ENCODE assay signal across 1 cellular context in the genomic region with DNA sequence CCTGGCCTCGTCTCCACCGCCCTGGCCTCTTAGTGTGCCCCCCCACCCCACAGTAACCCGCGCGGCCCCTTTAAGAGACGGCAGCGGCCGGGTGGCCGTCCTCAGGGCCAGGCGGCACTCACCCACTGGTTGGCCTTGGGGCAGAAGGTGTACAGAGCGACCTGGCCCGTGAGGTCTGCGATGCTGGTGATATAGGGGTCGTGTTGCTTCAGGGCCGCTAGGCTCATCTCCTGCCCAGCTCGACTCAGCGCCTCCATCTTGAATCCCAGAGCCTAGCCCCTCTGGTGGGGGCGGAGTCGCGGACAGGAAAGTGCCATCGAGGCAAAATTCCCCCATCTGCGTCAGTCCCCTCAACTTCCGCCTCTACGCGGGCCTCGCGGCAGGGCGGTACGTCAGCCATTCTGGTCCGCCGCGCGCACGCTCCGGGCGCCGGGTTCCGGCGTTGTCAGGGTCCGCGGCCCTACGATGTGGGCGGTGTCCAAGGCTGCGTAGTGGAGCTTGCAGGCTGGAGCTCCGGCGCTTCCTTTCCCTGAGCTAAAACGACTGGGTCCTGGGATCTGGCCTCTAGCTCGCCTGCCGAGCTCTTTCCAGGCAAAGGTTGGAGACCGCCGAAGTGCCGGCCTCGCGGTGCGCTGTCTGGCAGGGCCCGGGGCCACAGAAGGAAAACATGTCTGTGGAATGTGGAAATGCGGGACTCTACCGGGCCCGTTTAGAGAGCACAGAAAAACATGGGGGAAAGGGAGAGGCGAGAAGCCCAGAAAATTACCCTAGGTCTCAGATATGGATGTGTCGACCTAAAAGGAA.
TF ChIP-seq lines count a peak whose summit lies in the region.

A gene (minus strand): TSS at position 283 of the 804 bp plus-strand sequence. CDS start 26 bp downstream, at position 257.

TF ChIP-seq in HepG2, 621 proteins besides CTCF, POLR2A, EP300 and RAD21 (continued from another document and continues in another):
- TF ChIP-seq, protein P1, sequence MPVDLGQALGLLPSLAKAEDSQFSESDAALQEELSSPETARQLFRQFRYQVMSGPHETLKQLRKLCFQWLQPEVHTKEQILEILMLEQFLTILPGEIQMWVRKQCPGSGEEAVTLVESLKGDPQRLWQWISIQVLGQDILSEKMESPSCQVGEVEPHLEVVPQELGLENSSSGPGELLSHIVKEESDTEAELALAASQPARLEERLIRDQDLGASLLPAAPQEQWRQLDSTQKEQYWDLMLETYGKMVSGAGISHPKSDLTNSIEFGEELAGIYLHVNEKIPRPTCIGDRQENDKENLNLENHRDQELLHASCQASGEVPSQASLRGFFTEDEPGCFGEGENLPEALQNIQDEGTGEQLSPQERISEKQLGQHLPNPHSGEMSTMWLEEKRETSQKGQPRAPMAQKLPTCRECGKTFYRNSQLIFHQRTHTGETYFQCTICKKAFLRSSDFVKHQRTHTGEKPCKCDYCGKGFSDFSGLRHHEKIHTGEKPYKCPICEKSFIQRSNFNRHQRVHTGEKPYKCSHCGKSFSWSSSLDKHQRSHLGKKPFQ (CRISPR knock-in tag; IDR thresholded peaks at IDR 0.05; ENCODE audit: insufficient replicate concordance): peak; percentile 94
- TF ChIP-seq, protein P2, sequence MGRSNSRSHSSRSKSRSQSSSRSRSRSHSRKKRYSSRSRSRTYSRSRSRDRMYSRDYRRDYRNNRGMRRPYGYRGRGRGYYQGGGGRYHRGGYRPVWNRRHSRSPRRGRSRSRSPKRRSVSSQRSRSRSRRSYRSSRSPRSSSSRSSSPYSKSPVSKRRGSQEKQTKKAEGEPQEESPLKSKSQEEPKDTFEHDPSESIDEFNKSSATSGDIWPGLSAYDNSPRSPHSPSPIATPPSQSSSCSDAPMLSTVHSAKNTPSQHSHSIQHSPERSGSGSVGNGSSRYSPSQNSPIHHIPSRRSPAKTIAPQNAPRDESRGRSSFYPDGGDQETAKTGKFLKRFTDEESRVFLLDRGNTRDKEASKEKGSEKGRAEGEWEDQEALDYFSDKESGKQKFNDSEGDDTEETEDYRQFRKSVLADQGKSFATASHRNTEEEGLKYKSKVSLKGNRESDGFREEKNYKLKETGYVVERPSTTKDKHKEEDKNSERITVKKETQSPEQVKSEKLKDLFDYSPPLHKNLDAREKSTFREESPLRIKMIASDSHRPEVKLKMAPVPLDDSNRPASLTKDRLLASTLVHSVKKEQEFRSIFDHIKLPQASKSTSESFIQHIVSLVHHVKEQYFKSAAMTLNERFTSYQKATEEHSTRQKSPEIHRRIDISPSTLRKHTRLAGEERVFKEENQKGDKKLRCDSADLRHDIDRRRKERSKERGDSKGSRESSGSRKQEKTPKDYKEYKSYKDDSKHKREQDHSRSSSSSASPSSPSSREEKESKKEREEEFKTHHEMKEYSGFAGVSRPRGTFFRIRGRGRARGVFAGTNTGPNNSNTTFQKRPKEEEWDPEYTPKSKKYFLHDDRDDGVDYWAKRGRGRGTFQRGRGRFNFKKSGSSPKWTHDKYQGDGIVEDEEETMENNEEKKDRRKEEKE (IDR thresholded peaks at IDR 0.05): no peak
- TF ChIP-seq CENPT (CRISPR knock-in tag; IDR thresholded peaks at IDR 0.05; ENCODE audit: low read depth) (peak; percentile 97), ZNF260 (CRISPR knock-in tag; IDR thresholded peaks at IDR 0.05; ENCODE audit: borderline replicate concordance, low read depth) (no peak), ZMYM3 (CRISPR knock-in tag; IDR thresholded peaks at IDR 0.05) (peak; percentile 96), MEIS1 (CRISPR knock-in tag; IDR thresholded peaks at IDR 0.05; ENCODE audit: borderline replicate concordance) (peak; percentile 97), MEF2D (CRISPR knock-in tag; IDR thresholded peaks at IDR 0.05) (peak; percentile 92; the same call in 1 of the 2 replicates), NPAS2 (CRISPR knock-in tag; IDR thresholded peaks at IDR 0.05; ENCODE audit: borderline replicate concordance) (no peak), ZNF20 (CRISPR knock-in tag; IDR thresholded peaks at IDR 0.05) (peak; percentile 91), GATAD1 (CRISPR knock-in tag; IDR thresholded peaks at IDR 0.05) (peak; percentile 98), NCOR1 (IDR thresholded peaks at IDR 0.05; ENCODE audit: borderline replicate concordance, low read length) (peak; percentile 29; the same call in 1 of the 2 replicates), SETDB1 (CRISPR knock-in tag; IDR thresholded peaks at IDR 0.05; ENCODE audit: borderline replicate concordance) (peak; percentile 90; the same call in 1 of the 2 replicates), CCAR2 (optimal IDR thresholded peaks at IDR 0.05; ENCODE audit: low read depth, low read length) (peak; percentile 97), ZFY (CRISPR knock-in tag; IDR thresholded peaks at IDR 0.05) (peak; percentile 97), NFKB2 (CRISPR knock-in tag; IDR thresholded peaks at IDR 0.05; ENCODE audit: borderline replicate concordance) (peak; percentile 95), PHF8 (CRISPR knock-in tag; IDR thresholded peaks at IDR 0.05) (peak; percentile 92), ZNF205 (CRISPR knock-in tag; IDR thresholded peaks at IDR 0.05) (peak; percentile 37; the same call in 1 of the 2 replicates), CEBPB (IDR thresholded peaks at IDR 0.05; ENCODE audit: borderline replicate concordance, low read depth, low read length) (no peak), SAP130 (CRISPR knock-in tag; IDR thresholded peaks at IDR 0.05; ENCODE audit: low read depth) (peak; percentile 95), ZNF430 (CRISPR knock-in tag; IDR thresholded peaks at IDR 0.05) (peak; percentile 77), ZBTB1 (CRISPR knock-in tag; IDR thresholded peaks at IDR 0.05; ENCODE audit: borderline replicate concordance) (0 out of 2 replicates have a peak, but pooled peaks have one; percentile 14), ZNF652 (CRISPR knock-in tag; IDR thresholded peaks at IDR 0.05; ENCODE audit: borderline replicate concordance, low read depth) (peak; percentile 64), FOXM1 (CRISPR knock-in tag; IDR thresholded peaks at IDR 0.05) (no peak), SMARCC2 (IDR thresholded peaks at IDR 0.05) (no peak), ZNF431 (CRISPR knock-in tag; IDR thresholded peaks at IDR 0.05; ENCODE audit: borderline replicate concordance, low read depth) (peak; percentile 95), RBFOX2 (IDR thresholded peaks at IDR 0.05; ENCODE audit: low read depth, low read length) (peak; percentile 92), ZNF263 (CRISPR knock-in tag; IDR thresholded peaks at IDR 0.05) (peak; percentile 63; the same call in 1 of the 2 replicates), ATAD3A (CRISPR knock-in tag; IDR thresholded peaks at IDR 0.05) (no peak)
- TF ChIP-seq, protein P3, sequence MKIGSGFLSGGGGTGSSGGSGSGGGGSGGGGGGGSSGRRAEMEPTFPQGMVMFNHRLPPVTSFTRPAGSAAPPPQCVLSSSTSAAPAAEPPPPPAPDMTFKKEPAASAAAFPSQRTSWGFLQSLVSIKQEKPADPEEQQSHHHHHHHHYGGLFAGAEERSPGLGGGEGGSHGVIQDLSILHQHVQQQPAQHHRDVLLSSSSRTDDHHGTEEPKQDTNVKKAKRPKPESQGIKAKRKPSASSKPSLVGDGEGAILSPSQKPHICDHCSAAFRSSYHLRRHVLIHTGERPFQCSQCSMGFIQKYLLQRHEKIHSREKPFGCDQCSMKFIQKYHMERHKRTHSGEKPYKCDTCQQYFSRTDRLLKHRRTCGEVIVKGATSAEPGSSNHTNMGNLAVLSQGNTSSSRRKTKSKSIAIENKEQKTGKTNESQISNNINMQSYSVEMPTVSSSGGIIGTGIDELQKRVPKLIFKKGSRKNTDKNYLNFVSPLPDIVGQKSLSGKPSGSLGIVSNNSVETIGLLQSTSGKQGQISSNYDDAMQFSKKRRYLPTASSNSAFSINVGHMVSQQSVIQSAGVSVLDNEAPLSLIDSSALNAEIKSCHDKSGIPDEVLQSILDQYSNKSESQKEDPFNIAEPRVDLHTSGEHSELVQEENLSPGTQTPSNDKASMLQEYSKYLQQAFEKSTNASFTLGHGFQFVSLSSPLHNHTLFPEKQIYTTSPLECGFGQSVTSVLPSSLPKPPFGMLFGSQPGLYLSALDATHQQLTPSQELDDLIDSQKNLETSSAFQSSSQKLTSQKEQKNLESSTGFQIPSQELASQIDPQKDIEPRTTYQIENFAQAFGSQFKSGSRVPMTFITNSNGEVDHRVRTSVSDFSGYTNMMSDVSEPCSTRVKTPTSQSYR (CRISPR knock-in tag; IDR thresholded peaks at IDR 0.05; ENCODE audit: borderline replicate concordance): peak; percentile 39; the same call in 1 of the 2 replicates
- TF ChIP-seq, protein P4, sequence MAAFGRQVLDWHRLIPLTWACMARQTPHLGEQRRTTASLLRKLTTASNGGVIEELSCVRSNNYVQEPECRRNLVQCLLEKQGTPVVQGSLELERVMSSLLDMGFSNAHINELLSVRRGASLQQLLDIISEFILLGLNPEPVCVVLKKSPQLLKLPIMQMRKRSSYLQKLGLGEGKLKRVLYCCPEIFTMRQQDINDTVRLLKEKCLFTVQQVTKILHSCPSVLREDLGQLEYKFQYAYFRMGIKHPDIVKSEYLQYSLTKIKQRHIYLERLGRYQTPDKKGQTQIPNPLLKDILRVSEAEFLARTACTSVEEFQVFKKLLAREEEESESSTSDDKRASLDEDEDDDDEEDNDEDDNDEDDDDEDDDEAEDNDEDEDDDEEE (CRISPR knock-in tag; IDR thresholded peaks at IDR 0.05): peak; percentile 98
- TF ChIP-seq, protein P5, sequence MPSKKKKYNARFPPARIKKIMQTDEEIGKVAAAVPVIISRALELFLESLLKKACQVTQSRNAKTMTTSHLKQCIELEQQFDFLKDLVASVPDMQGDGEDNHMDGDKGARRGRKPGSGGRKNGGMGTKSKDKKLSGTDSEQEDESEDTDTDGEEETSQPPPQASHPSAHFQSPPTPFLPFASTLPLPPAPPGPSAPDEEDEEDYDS (CRISPR knock-in tag; IDR thresholded peaks at IDR 0.05): peak; percentile 90
- TF ChIP-seq, protein P6, sequence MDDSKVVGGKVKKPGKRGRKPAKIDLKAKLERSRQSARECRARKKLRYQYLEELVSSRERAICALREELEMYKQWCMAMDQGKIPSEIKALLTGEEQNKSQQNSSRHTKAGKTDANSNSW (CRISPR knock-in tag; IDR thresholded peaks at IDR 0.05; ENCODE audit: borderline replicate concordance): peak; percentile 98; the same call in 1 of the 2 replicates
- TF ChIP-seq, protein P7, sequence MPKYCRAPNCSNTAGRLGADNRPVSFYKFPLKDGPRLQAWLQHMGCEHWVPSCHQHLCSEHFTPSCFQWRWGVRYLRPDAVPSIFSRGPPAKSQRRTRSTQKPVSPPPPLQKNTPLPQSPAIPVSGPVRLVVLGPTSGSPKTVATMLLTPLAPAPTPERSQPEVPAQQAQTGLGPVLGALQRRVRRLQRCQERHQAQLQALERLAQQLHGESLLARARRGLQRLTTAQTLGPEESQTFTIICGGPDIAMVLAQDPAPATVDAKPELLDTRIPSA (CRISPR knock-in tag; IDR thresholded peaks at IDR 0.05; ENCODE audit: borderline replicate concordance): peak; percentile 96; the same call in 1 of the 2 replicates
- TF ChIP-seq, protein P8, sequence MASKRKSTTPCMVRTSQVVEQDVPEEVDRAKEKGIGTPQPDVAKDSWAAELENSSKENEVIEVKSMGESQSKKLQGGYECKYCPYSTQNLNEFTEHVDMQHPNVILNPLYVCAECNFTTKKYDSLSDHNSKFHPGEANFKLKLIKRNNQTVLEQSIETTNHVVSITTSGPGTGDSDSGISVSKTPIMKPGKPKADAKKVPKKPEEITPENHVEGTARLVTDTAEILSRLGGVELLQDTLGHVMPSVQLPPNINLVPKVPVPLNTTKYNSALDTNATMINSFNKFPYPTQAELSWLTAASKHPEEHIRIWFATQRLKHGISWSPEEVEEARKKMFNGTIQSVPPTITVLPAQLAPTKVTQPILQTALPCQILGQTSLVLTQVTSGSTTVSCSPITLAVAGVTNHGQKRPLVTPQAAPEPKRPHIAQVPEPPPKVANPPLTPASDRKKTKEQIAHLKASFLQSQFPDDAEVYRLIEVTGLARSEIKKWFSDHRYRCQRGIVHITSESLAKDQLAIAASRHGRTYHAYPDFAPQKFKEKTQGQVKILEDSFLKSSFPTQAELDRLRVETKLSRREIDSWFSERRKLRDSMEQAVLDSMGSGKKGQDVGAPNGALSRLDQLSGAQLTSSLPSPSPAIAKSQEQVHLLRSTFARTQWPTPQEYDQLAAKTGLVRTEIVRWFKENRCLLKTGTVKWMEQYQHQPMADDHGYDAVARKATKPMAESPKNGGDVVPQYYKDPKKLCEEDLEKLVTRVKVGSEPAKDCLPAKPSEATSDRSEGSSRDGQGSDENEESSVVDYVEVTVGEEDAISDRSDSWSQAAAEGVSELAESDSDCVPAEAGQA (IDR thresholded peaks at IDR 0.05; ENCODE audit: low read depth): peak; percentile 96
- TF ChIP-seq, protein P8 (CRISPR knock-in tag; IDR thresholded peaks at IDR 0.05; ENCODE audit: borderline replicate concordance): peak; percentile 9; the same call in 1 of the 2 replicates
- TF ChIP-seq, protein P9, sequence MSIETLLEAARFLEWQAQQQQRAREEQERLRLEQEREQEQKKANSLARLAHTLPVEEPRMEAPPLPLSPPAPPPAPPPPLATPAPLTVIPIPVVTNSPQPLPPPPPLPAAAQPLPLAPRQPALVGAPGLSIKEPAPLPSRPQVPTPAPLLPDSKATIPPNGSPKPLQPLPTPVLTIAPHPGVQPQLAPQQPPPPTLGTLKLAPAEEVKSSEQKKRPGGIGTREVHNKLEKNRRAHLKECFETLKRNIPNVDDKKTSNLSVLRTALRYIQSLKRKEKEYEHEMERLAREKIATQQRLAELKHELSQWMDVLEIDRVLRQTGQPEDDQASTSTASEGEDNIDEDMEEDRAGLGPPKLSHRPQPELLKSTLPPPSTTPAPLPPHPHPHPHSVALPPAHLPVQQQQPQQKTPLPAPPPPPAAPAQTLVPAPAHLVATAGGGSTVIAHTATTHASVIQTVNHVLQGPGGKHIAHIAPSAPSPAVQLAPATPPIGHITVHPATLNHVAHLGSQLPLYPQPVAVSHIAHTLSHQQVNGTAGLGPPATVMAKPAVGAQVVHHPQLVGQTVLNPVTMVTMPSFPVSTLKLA (IDR thresholded peaks at IDR 0.05): peak; percentile 56
